14 cellular contexts compared by ENCODE assay signal in genomic region chr20:61437280-61438206, GRCh38.
A peak's percentile ranks its signal among the peaks of the same experiment; 100 is the strongest.
DNase-seq lines count a peak whose midpoint lies in the region; ATAC-seq and TF ChIP-seq lines count a peak whose summit lies in the region.
"Had no signal": no experiment of that assay in that cellular context is flagged by ENCODE, and none has a peak within 500 bp of the region (broad histone marks: within the 10 kb centered on the region; RNA-seq: fewer than 3 reads in every experiment).

No MANE protein-coding gene starts in this region.

- H3K4me3 ChIP-seq in brain microvascular endothelial cell (ENCODE audit: low read depth, low read length) (no peak overlapping the region), heart left ventricle (no peak overlapping the region), Karpas-422 (ENCODE audit: low read length) (no peak overlapping the region)
- H3K4me3 ChIP-seq: lung, suprapubic skin had no signal

- no peaks in the 10 kb centered on the region for H3K9me2 ChIP-seq in Karpas-422 (replicated peaks; ENCODE audit: insufficient read depth, low read length)

- H3K79me2 ChIP-seq in Karpas-422 (ENCODE audit: low read length), result no peaks in the 10 kb centered on the region

- H3K27ac ChIP-seq in brain microvascular endothelial cell (no peak overlapping the region), heart left ventricle (no peak overlapping the region), Karpas-422 (ENCODE audit: low read length) (no peak overlapping the region)
- H3K27ac ChIP-seq: suprapubic skin had no signal

- H3K27ac Mint-ChIP-seq in osteocyte (ENCODE audit: unreplicated experiment), result peak overlapping the region; percentile 40
- H3K27ac Mint-ChIP-seq: CD8-positive, alpha-beta T cell; dendritic cell treated with granulocyte-macrophage colony-stimulating factor and Interleukin-4, amounts not matched to agents 40 ng/mL and 50 ng/mL, for 4 days had no signal

- H3K9ac ChIP-seq in Karpas-422 (ENCODE audit: low read length), result no peak overlapping the region

- in situ Hi-C loops in brain microvascular endothelial cell (cut with HindIII; ENCODE audit: low pct_ligation_motif_present, low sequenced_read_pairs), result no loop called here

- H3K9me3 ChIP-seq in heart left ventricle, result no peaks in the 10 kb centered on the region
- no peaks in the 10 kb centered on the region for H3K9me3 ChIP-seq in Karpas-422 (ENCODE audit: low read length)
- H3K9me3 ChIP-seq: suprapubic skin had no signal

- H3K27me3 ChIP-seq in brain microvascular endothelial cell (replicated peaks) (no peaks in the 10 kb centered on the region), heart left ventricle (peaks cover 0 to 25% (median 2%) of the 10 kb centered on the region in 9 donors), Karpas-422 (ENCODE audit: low read length) (no peaks in the 10 kb centered on the region)

- H3K4me1 ChIP-seq in heart left ventricle, result peaks cover 0 to 11% (median 0%) of the 10 kb centered on the region in 12 donors
- H3K4me1 ChIP-seq in Karpas-422 (ENCODE audit: low read length), result no peaks in the 10 kb centered on the region
- H3K4me1 ChIP-seq: suprapubic skin had no signal

- no peaks in the 10 kb centered on the region for H3K9me3 Mint-ChIP-seq in osteocyte (ENCODE audit: unreplicated experiment)
- H3K9me3 Mint-ChIP-seq: CD8-positive, alpha-beta T cell; dendritic cell treated with granulocyte-macrophage colony-stimulating factor and Interleukin-4, amounts not matched to agents 40 ng/mL and 50 ng/mL, for 4 days had no signal

- H2AFZ ChIP-seq in Karpas-422 (ENCODE audit: low read length), result no peak overlapping the region

- WGBS in heart left ventricle, 4 donors, result 24 to 35% (median 29%) methylated on average over 25 to 28 of the region's 28 CpGs

- H3K27me3 Mint-ChIP-seq in osteocyte (ENCODE audit: unreplicated experiment), result peaks cover 6% of the 10 kb centered on the region

- peak in 3 of 4 donors; percentile 83 to 88 (median 85) for ATAC-seq in heart left ventricle
- ATAC-seq in HG03439 (IDR thresholded peaks at IDR 0.05; ENCODE audit: unreplicated experiment), result no peak
- ATAC-seq: CD8-positive, alpha-beta T cell; HCT116 had no signal

- H3K4me1 Mint-ChIP-seq in osteocyte (ENCODE audit: unreplicated experiment), result peaks cover 21% of the 10 kb centered on the region

- no peak overlapping the region for H3K4me3 Mint-ChIP-seq in osteocyte (ENCODE audit: unreplicated experiment)
- H3K4me3 Mint-ChIP-seq: CD8-positive, alpha-beta T cell; dendritic cell treated with granulocyte-macrophage colony-stimulating factor and Interleukin-4, amounts not matched to agents 40 ng/mL and 50 ng/mL, for 4 days had no signal

- no peak for TF ChIP-seq POLR2A in heart left ventricle (IDR thresholded peaks at IDR 0.05)

- no peak overlapping the region for H3K4me2 ChIP-seq in Karpas-422 (ENCODE audit: low read depth, low read length, poor library complexity, severe bottlenecking)

- TF ChIP-seq CTCF in brain microvascular endothelial cell (IDR thresholded peaks at IDR 0.05; ENCODE audit: low read depth, low read length, missing control alignments) (no peak), heart left ventricle (IDR thresholded peaks at IDR 0.05) (no peak), osteocyte (IDR thresholded peaks at IDR 0.05) (no peak)

- DNase-seq in ELF-1 (ENCODE audit: low read depth, low spot score), result peak; percentile 65
- DNase-seq in brain microvascular endothelial cell, result peak; percentile 16
- DNase-seq in heart left ventricle, result peak in 2 of 5 donors; percentile 31 to 42
- DNase-seq in osteocyte (ENCODE audit: extremely low spot score, unreplicated experiment), result no peak
- no peak for DNase-seq in NCI-H1694 (lab: John Stamatoyannopoulos, UW)
- no peak for DNase-seq in Karpas-422
- no peak for DNase-seq in OCI-M2 (lab: John Stamatoyannopoulos, UW; ENCODE audit: unreplicated experiment)
- DNase-seq: CD8-positive, alpha-beta T cell; NCI-H2171 had no signal

- no peaks in the 10 kb centered on the region for H4K20me1 ChIP-seq in Karpas-422 (ENCODE audit: insufficient read depth, low read depth, low read length)

- intact Hi-C loops in heart left ventricle (cut with DNase I), result no loop called here

- no peaks in the 10 kb centered on the region for H3K36me3 Mint-ChIP-seq in osteocyte (ENCODE audit: unreplicated experiment)
- H3K36me3 Mint-ChIP-seq: CD8-positive, alpha-beta T cell had no signal

- H3K36me3 ChIP-seq in brain microvascular endothelial cell (replicated peaks), result no peaks in the 10 kb centered on the region
- H3K36me3 ChIP-seq in heart left ventricle, result no peaks in the 10 kb centered on the region
- H3K36me3 ChIP-seq in Karpas-422 (ENCODE audit: insufficient read depth, low read length), result no peaks in the 10 kb centered on the region
- H3K36me3 ChIP-seq: suprapubic skin had no signal

Comparison
In these comparisons a context has a peak if more than half of its experiments do, and no peak if none do; other contexts are left out.
1. DNase-seq: peak in ELF-1 (single experiment) and brain microvascular endothelial cell (single experiment); none in osteocyte (single experiment), NCI-H1694 (single experiment), Karpas-422 (single experiment) and OCI-M2 (single experiment).